Comparison of ENCODE assay signal across 10 cellular contexts in genomic region chr5:39275865-39276264, GRCh38. TPM values are rescaled to one million over a fixed set of nuclear protein-coding genes. Genes with fewer than 3 reads are reported as not detected.
DNase-seq lines count a peak whose midpoint lies in the region; ATAC-seq and TF ChIP-seq lines count a peak whose summit lies in the region.
"Not testable (repeated sequence)": the region's sequence is repeated elsewhere in the genome, so short reads cannot be mapped to it uniquely, and the experiment has no call there.
"Had no signal": no experiment of that assay in that cellular context is flagged by ENCODE, and none has a peak within 500 bp of the region (broad histone marks: within the 10 kb centered on the region; RNA-seq: fewer than 3 reads in every experiment).

No MANE protein-coding gene starts in this region.

- WGBS in spleen, 5 donors: 94 to 99% (median 95%) methylated on average over 4 of the region's 4 CpGs

- not testable (repeated sequence) for DNase-seq in CD8-positive, alpha-beta T cell; T-helper 2 cell treated with Interferon-gamma antibody and Interleukin-4, amounts not matched to agents 5 μg/mL and 100 μg/mL, for 36 hours (ENCODE audit: low spot score); activated CD8-positive, alpha-beta T cell treated with anti-CD3 and anti-CD28 coated beads for 36 hours; activated naive CD8-positive, alpha-beta T cell treated with anti-CD3 and anti-CD28 coated beads, Interleukin-2, amount 10 ng/mL, durations not matched to agents 7 days and 5 days; memory B cell (ENCODE audit: low spot score in 2 of 2); spleen

- H3K4me3 ChIP-seq in CD8-positive, alpha-beta T cell (ENCODE audit: low read depth, low read length); spleen: not testable (repeated sequence)

- H3K9me3 Mint-ChIP-seq in CD8-positive, alpha-beta T cell; activated T-helper 17 cell treated with anti-CD3 and anti-CD28 coated beads, Interleukin-2, amount 50 U/mL, for 72 hours; memory B cell: not testable (repeated sequence)
- H3K9me3 Mint-ChIP-seq in T-helper 2 cell treated with Interferon-gamma antibody and Interleukin-4, amounts not matched to agents 5 μg/mL and 100 μg/mL, for 36 hours: peaks cover 19% of the 10 kb centered on the region
- peaks cover 25% of the 10 kb centered on the region for H3K9me3 Mint-ChIP-seq in activated CD8-positive, alpha-beta T cell treated with anti-CD3 and anti-CD28 coated beads for 36 hours
- peaks cover 14% of the 10 kb centered on the region for H3K9me3 Mint-ChIP-seq in activated naive CD8-positive, alpha-beta T cell treated with anti-CD3 and anti-CD28 coated beads, Interleukin-2, amount 10 ng/mL, durations not matched to agents 7 days and 5 days

- H3K27me3 Mint-ChIP-seq in CD8-positive, alpha-beta T cell (ENCODE audit: low read depth); T-helper 2 cell treated with Interferon-gamma antibody and Interleukin-4, amounts not matched to agents 5 μg/mL and 100 μg/mL, for 36 hours (ENCODE audit: low read depth); activated CD8-positive, alpha-beta T cell treated with anti-CD3 and anti-CD28 coated beads for 36 hours; activated T-helper 17 cell treated with anti-CD3 and anti-CD28 coated beads, Interleukin-2, amount 50 U/mL, for 72 hours; activated naive CD8-positive, alpha-beta T cell treated with anti-CD3 and anti-CD28 coated beads, Interleukin-2, amount 10 ng/mL, durations not matched to agents 7 days and 5 days; memory B cell: not testable (repeated sequence)

- not testable (repeated sequence) for TF ChIP-seq POLR2A in spleen (IDR thresholded peaks at IDR 0.05)

- not testable (repeated sequence) for TF ChIP-seq CTCF in CD8-positive, alpha-beta T cell (IDR thresholded peaks at IDR 0.05); activated CD8-positive, alpha-beta T cell treated with anti-CD3 and anti-CD28 coated beads for 36 hours (IDR thresholded peaks at IDR 0.05); spleen (IDR thresholded peaks at IDR 0.05 in 8 of 11, conservative IDR thresholded peaks at IDR 0.05 in 3 of 11)

- not testable (repeated sequence) for H3K9me3 ChIP-seq in CD8-positive, alpha-beta T cell (ENCODE audit: low read length); spleen

- H3K27ac ChIP-seq in CD8-positive, alpha-beta T cell (ENCODE audit: low read depth, low read length): not testable (repeated sequence)
- H3K27ac ChIP-seq in spleen: peak overlapping the region in 6 of 8 donors; percentile 84 to 93 (median 88)

- peaks cover 13% of the 10 kb centered on the region for H3K36me3 Mint-ChIP-seq in CD8-positive, alpha-beta T cell
- H3K36me3 Mint-ChIP-seq in T-helper 2 cell treated with Interferon-gamma antibody and Interleukin-4, amounts not matched to agents 5 μg/mL and 100 μg/mL, for 36 hours (ENCODE audit: low read depth): peaks cover 23% of the 10 kb centered on the region
- H3K36me3 Mint-ChIP-seq in activated CD8-positive, alpha-beta T cell treated with anti-CD3 and anti-CD28 coated beads for 36 hours (ENCODE audit: low read depth): peaks cover 27% of the 10 kb centered on the region
- not testable (repeated sequence) for H3K36me3 Mint-ChIP-seq in activated T-helper 17 cell treated with anti-CD3 and anti-CD28 coated beads, Interleukin-2, amount 50 U/mL, for 72 hours (ENCODE audit: low read depth); memory B cell
- H3K36me3 Mint-ChIP-seq in activated naive CD8-positive, alpha-beta T cell treated with anti-CD3 and anti-CD28 coated beads, Interleukin-2, amount 10 ng/mL, durations not matched to agents 7 days and 5 days: peaks cover 15% of the 10 kb centered on the region

- ATAC-seq in CD8-positive, alpha-beta T cell; activated CD8-positive, alpha-beta T cell treated with anti-CD3 and anti-CD28 coated beads for 36 hours; activated T-helper 17 cell treated with anti-CD3 and anti-CD28 coated beads, Interleukin-2, amount 50 U/mL, for 72 hours (replicated peaks); activated naive CD8-positive, alpha-beta T cell treated with anti-CD3 and anti-CD28 coated beads, Interleukin-2, amount 10 ng/mL, durations not matched to agents 7 days and 5 days (ENCODE audit: low read depth); memory B cell (ENCODE audit: low read depth): not testable (repeated sequence)

- POLR2A ChIA-PET in CD8-positive, alpha-beta T cell (lab: Charles Lee): not testable (repeated sequence)
- POLR2A ChIA-PET in activated CD8-positive, alpha-beta T cell treated with anti-CD3 and anti-CD28 coated beads for 36 hours (lab: Charles Lee): interaction anchor here (1.5 kb wide), 1 partner anchor 11 kb away, joined by 4 read pairs; no protein-coding TSS in a partner anchor
- POLR2A ChIA-PET in activated naive CD8-positive, alpha-beta T cell treated with anti-CD3 and anti-CD28 coated beads, Interleukin-2, amount 10 ng/mL, durations not matched to agents 7 days and 5 days (lab: Charles Lee): interaction anchor here (2.2 kb wide), 1 partner anchor 66 kb away, joined by 8 read pairs; no protein-coding TSS in a partner anchor

- H3K4me1 ChIP-seq in CD8-positive, alpha-beta T cell (ENCODE audit: insufficient read depth, low read length): peaks cover 41% of the 10 kb centered on the region
- H3K4me1 ChIP-seq in spleen: peaks cover 15 to 47% (median 41%) of the 10 kb centered on the region in 6 donors

- CTCF ChIA-PET in CD8-positive, alpha-beta T cell (lab: Charles Lee): interaction anchor here (3.1 kb wide), 1 partner anchor 59 kb away, joined by 40 read pairs; no protein-coding TSS in a partner anchor
- CTCF ChIA-PET in activated CD8-positive, alpha-beta T cell treated with anti-CD3 and anti-CD28 coated beads for 36 hours (lab: Charles Lee): interaction anchor here (3.4 kb wide), 1 partner anchor 58 kb away, joined by 49 read pairs; the partner anchor contains the start of gene FYB1

- H3K36me3 ChIP-seq in CD8-positive, alpha-beta T cell (ENCODE audit: insufficient read depth, low read length); spleen: not testable (repeated sequence)

- intact Hi-C loops in CD8-positive, alpha-beta T cell (cut with DNase I, micrococcal nuclease): loop anchor here in 1 of 2 experiments (2.0 kb wide), 1 partner anchor 59 kb away; no protein-coding TSS in a partner anchor
- intact Hi-C loops in activated CD8-positive, alpha-beta T cell treated with anti-CD3 and anti-CD28 coated beads for 36 hours (cut with micrococcal nuclease); spleen (cut with DNase I; ENCODE audit: low total_unique reads): not testable (repeated sequence)

- peak overlapping the region; percentile 98 for H3K27ac Mint-ChIP-seq in CD8-positive, alpha-beta T cell
- peak overlapping the region; percentile 81 for H3K27ac Mint-ChIP-seq in T-helper 2 cell treated with Interferon-gamma antibody and Interleukin-4, amounts not matched to agents 5 μg/mL and 100 μg/mL, for 36 hours
- H3K27ac Mint-ChIP-seq in activated CD8-positive, alpha-beta T cell treated with anti-CD3 and anti-CD28 coated beads for 36 hours: peak overlapping the region; percentile 99
- H3K27ac Mint-ChIP-seq in activated T-helper 17 cell treated with anti-CD3 and anti-CD28 coated beads, Interleukin-2, amount 50 U/mL, for 72 hours: peak overlapping the region; percentile 94
- H3K27ac Mint-ChIP-seq in activated naive CD8-positive, alpha-beta T cell treated with anti-CD3 and anti-CD28 coated beads, Interleukin-2, amount 10 ng/mL, durations not matched to agents 7 days and 5 days: peak overlapping the region; percentile 82
- peak overlapping the region; percentile 94 for H3K27ac Mint-ChIP-seq in memory B cell

- H3K4me1 Mint-ChIP-seq in CD8-positive, alpha-beta T cell (ENCODE audit: low read depth): peaks cover 54% of the 10 kb centered on the region
- peaks cover 33% of the 10 kb centered on the region for H3K4me1 Mint-ChIP-seq in T-helper 2 cell treated with Interferon-gamma antibody and Interleukin-4, amounts not matched to agents 5 μg/mL and 100 μg/mL, for 36 hours (ENCODE audit: low read depth)
- H3K4me1 Mint-ChIP-seq in activated CD8-positive, alpha-beta T cell treated with anti-CD3 and anti-CD28 coated beads for 36 hours (ENCODE audit: low read depth): peaks cover 42% of the 10 kb centered on the region
- peaks cover 22% of the 10 kb centered on the region for H3K4me1 Mint-ChIP-seq in activated T-helper 17 cell treated with anti-CD3 and anti-CD28 coated beads, Interleukin-2, amount 50 U/mL, for 72 hours
- peaks cover 27% of the 10 kb centered on the region for H3K4me1 Mint-ChIP-seq in activated naive CD8-positive, alpha-beta T cell treated with anti-CD3 and anti-CD28 coated beads, Interleukin-2, amount 10 ng/mL, durations not matched to agents 7 days and 5 days
- peaks cover 11% of the 10 kb centered on the region for H3K4me1 Mint-ChIP-seq in memory B cell

- H3K27me3 ChIP-seq in CD8-positive, alpha-beta T cell (ENCODE audit: insufficient read depth, low read length); spleen (replicated peaks in 1 of 7): not testable (repeated sequence)

- H3K4me3 Mint-ChIP-seq in CD8-positive, alpha-beta T cell; memory B cell: not testable (repeated sequence)
- H3K4me3 Mint-ChIP-seq in T-helper 2 cell treated with Interferon-gamma antibody and Interleukin-4, amounts not matched to agents 5 μg/mL and 100 μg/mL, for 36 hours: peak overlapping the region; percentile 54
- peak overlapping the region; percentile 37 for H3K4me3 Mint-ChIP-seq in activated CD8-positive, alpha-beta T cell treated with anti-CD3 and anti-CD28 coated beads for 36 hours
- peak overlapping the region; percentile 88 for H3K4me3 Mint-ChIP-seq in activated T-helper 17 cell treated with anti-CD3 and anti-CD28 coated beads, Interleukin-2, amount 50 U/mL, for 72 hours
- H3K4me3 Mint-ChIP-seq in activated naive CD8-positive, alpha-beta T cell treated with anti-CD3 and anti-CD28 coated beads, Interleukin-2, amount 10 ng/mL, durations not matched to agents 7 days and 5 days: peak overlapping the region; percentile 52

RNA-seq across cellular contexts. Expression of gene FYB1, which starts 56.5 kb away (rescaled TPM):
- total RNA-seq in CD8-positive, alpha-beta T cell: 100 to 1,000 TPM; 250 to 257 TPM
- 10 to 100 TPM; 82.8 to 83.0 TPM for total RNA-seq in activated CD8-positive, alpha-beta T cell treated with anti-CD3 and anti-CD28 coated beads for 36 hours
- 100 to 1,000 TPM in 1 of 2 donors, 10 to 100 TPM in 1; 95.7 to 153 TPM for total RNA-seq in activated T-helper 17 cell treated with anti-CD3 and anti-CD28 coated beads, Interleukin-2, amount 50 U/mL, for 72 hours
- 100 to 1,000 TPM; 355 to 358 TPM for total RNA-seq in activated naive CD8-positive, alpha-beta T cell treated with anti-CD3 and anti-CD28 coated beads, Interleukin-2, amount 10 ng/mL, durations not matched to agents 7 days and 5 days
- 100 to 1,000 TPM; 178 to 287 (median 228) TPM for total RNA-seq in spleen
- 10 to 100 TPM; 21.0 to 26.3 (median 23.3) TPM for polyA plus RNA-seq in spleen
- total RNA-seq: A673, GM23338, LHCN-M2 had no signal
- polyA plus RNA-seq: GM23338 had no signal
